ENCODE assay signal across 9 cellular contexts in genomic region chr12:27424631-27425230, GRCh38. TPM values are rescaled to one million over a fixed set of nuclear protein-coding genes. Genes with fewer than 3 reads are reported as not detected.
A peak's percentile ranks its signal among the peaks of the same experiment; 100 is the strongest.
DNase-seq lines count a peak whose midpoint lies in the region; ATAC-seq and TF ChIP-seq lines count a peak whose summit lies in the region.
"Had no signal": no experiment of that assay in that cellular context is flagged by ENCODE, and none has a peak within 500 bp of the region (broad histone marks: within the 10 kb centered on the region; RNA-seq: fewer than 3 reads in every experiment).

No MANE protein-coding gene starts in this region.

- H3K4me3 ChIP-seq in heart right ventricle (no peak overlapping the region), skeletal muscle cell (ENCODE audit: low read depth, low read length) (no peak overlapping the region)

- no peaks in the 10 kb centered on the region for H3K9me3 ChIP-seq in heart right ventricle

- H3K27ac ChIP-seq in heart right ventricle: peak overlapping the region in 5 of 10 donors; percentile 3 to 49 (median 20)

- intact Hi-C loops in heart right ventricle (cut with DNase I): loop anchor here in 4 of 10 donors (2.0 to 5.0 kb wide), 3 partner anchors 98 to 228 kb away; partner anchors contain the start of gene PPFIBP1 (in 1 of the 4)

- ATAC-seq in heart right ventricle (peak; percentile 70 to 91 (median 84)), GM21515 (IDR thresholded peaks at IDR 0.05; ENCODE audit: unreplicated experiment) (no peak)
- ATAC-seq: naive thymus-derived CD4-positive, alpha-beta T cell had no signal

- H3K36me3 ChIP-seq in heart right ventricle: peaks cover 0 to under 1% (median 0%) of the 10 kb centered on the region in 9 donors

- WGBS in heart right ventricle, 2 donors: 50 to 60% methylated on average over 4 of the region's 4 CpGs

- TF ChIP-seq CTCF in heart right ventricle (IDR thresholded peaks at IDR 0.05): peak; percentile 29 to 75 (median 61)

- peak; percentile 74 for DNase-seq in DMS53 treated with DMSO at 0.1 percent for 48 hours (lab: John Stamatoyannopoulos, UW; ENCODE audit: unreplicated experiment)
- DNase-seq in HT1080 (ENCODE audit: low read depth): peak; percentile 42
- peak; percentile 16 for DNase-seq in UCSD-AML1 (lab: John Stamatoyannopoulos, UW; ENCODE audit: unreplicated experiment)
- DNase-seq in heart right ventricle: peak in 1 of 2 donors; percentile 41
- peak; percentile 23 for DNase-seq in skeletal muscle cell (ENCODE audit: low read depth)
- no peak for DNase-seq in activated naive CD4-positive, alpha-beta T cell treated with anti-CD3 and anti-CD28 coated beads, Interleukin-2, amount 50 U/mL, for 16 hours
- no peak for DNase-seq in NCI-H510A treated with DMSO at 0.1 percent for 48 hours (lab: John Stamatoyannopoulos, UW)

- no peaks in the 10 kb centered on the region for H3K27me3 ChIP-seq in heart right ventricle

- peaks cover 0 to 20% (median 4%) of the 10 kb centered on the region in 9 donors for H3K4me1 ChIP-seq in heart right ventricle

RNA-seq across cellular contexts. Expression of gene SMCO2, which starts 21.8 kb away (rescaled TPM):
- total RNA-seq in HT1080 (2014; rRNA removed; shearing (Covaris generic)): 0.35 and 0.37 TPM in 2 replicates
- 0.45 TPM in 1 of 2 replicates, not detected in the other for polyA plus RNA-seq in HT1080 (2015; cell fraction: cytosol; rRNA removed)
- 2.9 and 3.3 TPM in 2 replicates for polyA plus RNA-seq in HT1080 (2015; cell fraction: nucleus; rRNA removed)
- 1 to 10 TPM in 1 of 10 donors, under 1 TPM in 2, not detected in 7; 0.36 to 1.3 (median 0.59) TPM for total RNA-seq in heart right ventricle
- polyA plus RNA-seq in heart right ventricle: under 1 TPM in 1 of 2 donors, not detected in 1; 0.04 TPM
- polyA plus RNA-seq: naive thymus-derived CD4-positive, alpha-beta T cell had no signal

Comparison
In these comparisons a context has a peak if more than half of its experiments do, and no peak if none do; other contexts are left out.
1. DNase-seq: peak in DMS53 treated with DMSO at 0.1 percent for 48 hours (single experiment), HT1080 (single experiment), UCSD-AML1 (single experiment) and skeletal muscle cell (single experiment); none in activated naive CD4-positive, alpha-beta T cell treated with anti-CD3 and anti-CD28 coated beads, Interleukin-2, amount 50 U/mL, for 16 hours (single experiment) and NCI-H510A treated with DMSO at 0.1 percent for 48 hours (single experiment).